ENCODE assay signal across 24 cellular contexts in genomic region chr7:97541188-97541587, GRCh38.
"Had no signal": no experiment of that assay in that cellular context is flagged by ENCODE, and none has a peak within 500 bp of the region (broad histone marks: within the 10 kb centered on the region; RNA-seq: fewer than 3 reads in every experiment).

No MANE protein-coding gene starts in this region.

- H3K9me3 Mint-ChIP-seq: effector memory CD8-positive, alpha-beta T cell had no signal

- H3K4me1 ChIP-seq: colonic mucosa, esophagus muscularis mucosa, esophagus squamous epithelium, foreskin keratinocyte, gastrocnemius medialis, gastroesophageal sphincter, heart left ventricle had no signal

- H3K27me3 ChIP-seq: colonic mucosa, dorsolateral prefrontal cortex, esophagus muscularis mucosa, esophagus squamous epithelium, foreskin keratinocyte, gastrocnemius medialis, gastroesophageal sphincter, heart left ventricle had no signal

- ATAC-seq: effector memory CD8-positive, alpha-beta T cell; esophagus mucosa; foreskin keratinocyte; gastrocnemius medialis; gastroesophageal sphincter; heart left ventricle had no signal

- H3K4me3 ChIP-seq: colonic mucosa, coronary artery, dorsolateral prefrontal cortex, esophagus muscularis mucosa, esophagus squamous epithelium, gastrocnemius medialis, gastroesophageal sphincter, heart left ventricle had no signal

- H3K4me3 Mint-ChIP-seq: dendritic cell treated with granulocyte-macrophage colony-stimulating factor and Interleukin-4, amounts not matched to agents 40 ng/mL and 50 ng/mL, for 4 days; effector memory CD8-positive, alpha-beta T cell; endodermal cell had no signal

- H3K4me1 Mint-ChIP-seq: endodermal cell had no signal

- H3K27me3 Mint-ChIP-seq: dendritic cell treated with granulocyte-macrophage colony-stimulating factor and Interleukin-4, amounts not matched to agents 40 ng/mL and 50 ng/mL, for 4 days; effector memory CD8-positive, alpha-beta T cell had no signal

- DNase-seq: colonic mucosa; cortex of kidney; dermis blood vessel endothelial cell; dorsolateral prefrontal cortex; effector CD4-positive, alpha-beta T cell; effector CD8-positive, alpha-beta T cell; effector memory CD4-positive, alpha-beta T cell; effector memory CD8-positive, alpha-beta T cell; erythroblast; esophagus squamous epithelium; foreskin fibroblast; foreskin keratinocyte; foreskin melanocyte; gastrocnemius medialis; glutamatergic neuron; head of caudate nucleus; heart left ventricle had no signal

- H3K27ac Mint-ChIP-seq: dendritic cell treated with granulocyte-macrophage colony-stimulating factor and Interleukin-4, amounts not matched to agents 40 ng/mL and 50 ng/mL, for 4 days; effector memory CD8-positive, alpha-beta T cell; endodermal cell had no signal

- H3K27ac ChIP-seq: colonic mucosa, coronary artery, dorsolateral prefrontal cortex, epithelial cell of prostate, esophagus muscularis mucosa, esophagus squamous epithelium, foreskin keratinocyte, gastrocnemius medialis, gastroesophageal sphincter, heart left ventricle had no signal

- H3K36me3 ChIP-seq: colonic mucosa, esophagus muscularis mucosa, esophagus squamous epithelium, gastrocnemius medialis, gastroesophageal sphincter, heart left ventricle had no signal

- H3K9me3 ChIP-seq: colonic mucosa, esophagus squamous epithelium, gastrocnemius medialis had no signal
